1 cellular context compared by ENCODE assay signal in the genomic region with DNA sequence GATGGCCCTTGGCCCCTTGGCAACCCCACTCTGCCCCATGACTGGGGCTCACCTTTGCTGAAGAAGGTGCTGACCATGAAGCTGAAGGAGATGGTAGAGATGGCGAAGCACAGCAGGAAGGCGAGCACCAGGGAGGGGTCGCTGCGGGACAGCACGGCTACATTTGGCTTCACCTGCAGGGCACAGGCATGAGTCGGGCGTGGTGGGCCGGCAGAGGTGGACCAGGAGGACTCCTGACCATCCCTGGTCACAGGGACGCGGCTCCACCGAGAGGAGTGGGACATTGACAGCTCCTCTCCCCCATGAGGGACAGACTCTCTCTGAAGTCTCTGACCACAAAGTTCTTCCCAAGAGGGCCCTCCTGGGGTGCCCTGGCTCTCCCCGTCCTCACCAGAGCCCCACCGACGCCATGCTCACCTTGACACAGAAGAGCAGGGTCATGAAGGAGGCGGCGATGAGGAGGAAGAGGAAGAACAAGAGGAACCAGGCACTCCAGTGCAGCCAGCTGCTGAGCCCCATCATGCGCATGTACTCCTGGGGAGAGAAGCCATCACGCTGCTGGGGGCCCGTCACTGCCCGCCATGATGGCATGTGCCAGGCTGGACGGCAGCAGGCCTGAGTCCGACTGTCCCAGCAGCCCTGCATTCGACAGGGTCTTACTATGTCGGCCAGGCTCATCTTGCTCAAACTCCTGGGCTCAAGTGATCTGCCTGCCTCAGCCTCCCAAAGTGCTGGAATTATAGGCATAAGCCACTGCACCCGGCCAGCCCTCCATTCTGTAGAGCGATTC.
TF ChIP-seq lines count a peak whose summit lies in the region.

No MANE protein-coding gene starts in this region.

TF ChIP-seq in IMR-90, 13 proteins besides CTCF, POLR2A, EP300 and RAD21:
- TF ChIP-seq NFE2L2 (IDR thresholded peaks at IDR 0.05; ENCODE audit: low read depth, low read length) = no peak
- TF ChIP-seq, protein P1, sequence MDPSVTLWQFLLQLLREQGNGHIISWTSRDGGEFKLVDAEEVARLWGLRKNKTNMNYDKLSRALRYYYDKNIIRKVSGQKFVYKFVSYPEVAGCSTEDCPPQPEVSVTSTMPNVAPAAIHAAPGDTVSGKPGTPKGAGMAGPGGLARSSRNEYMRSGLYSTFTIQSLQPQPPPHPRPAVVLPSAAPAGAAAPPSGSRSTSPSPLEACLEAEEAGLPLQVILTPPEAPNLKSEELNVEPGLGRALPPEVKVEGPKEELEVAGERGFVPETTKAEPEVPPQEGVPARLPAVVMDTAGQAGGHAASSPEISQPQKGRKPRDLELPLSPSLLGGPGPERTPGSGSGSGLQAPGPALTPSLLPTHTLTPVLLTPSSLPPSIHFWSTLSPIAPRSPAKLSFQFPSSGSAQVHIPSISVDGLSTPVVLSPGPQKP (IDR thresholded peaks at IDR 0.05; ENCODE audit: borderline replicate concordance, low read depth, low read length) = no peak
- TF ChIP-seq SMC3 (IDR thresholded peaks at IDR 0.05; ENCODE audit: low read depth, low read length) = no peak
- TF ChIP-seq MAZ (IDR thresholded peaks at IDR 0.05; ENCODE audit: borderline replicate concordance, low read depth, low read length) = no peak
- no peak for TF ChIP-seq FOS (IDR thresholded peaks at IDR 0.05; ENCODE audit: low read depth, low read length)
- no peak for TF ChIP-seq RFX5 (IDR thresholded peaks at IDR 0.05; ENCODE audit: low read depth, low read length)
- TF ChIP-seq CHD1 (IDR thresholded peaks at IDR 0.05; ENCODE audit: low read depth, low read length) = no peak
- TF ChIP-seq MXI1 (IDR thresholded peaks at IDR 0.05; ENCODE audit: borderline replicate concordance, low read depth, low read length) = no peak
- no peak for TF ChIP-seq RCOR1 (IDR thresholded peaks at IDR 0.05; ENCODE audit: insufficient replicate concordance, low read length)
- TF ChIP-seq BHLHE40 (IDR thresholded peaks at IDR 0.05; ENCODE audit: low read depth, low read length) = no peak
- TF ChIP-seq, protein P2, sequence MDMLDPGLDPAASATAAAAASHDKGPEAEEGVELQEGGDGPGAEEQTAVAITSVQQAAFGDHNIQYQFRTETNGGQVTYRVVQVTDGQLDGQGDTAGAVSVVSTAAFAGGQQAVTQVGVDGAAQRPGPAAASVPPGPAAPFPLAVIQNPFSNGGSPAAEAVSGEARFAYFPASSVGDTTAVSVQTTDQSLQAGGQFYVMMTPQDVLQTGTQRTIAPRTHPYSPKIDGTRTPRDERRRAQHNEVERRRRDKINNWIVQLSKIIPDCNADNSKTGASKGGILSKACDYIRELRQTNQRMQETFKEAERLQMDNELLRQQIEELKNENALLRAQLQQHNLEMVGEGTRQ (IDR thresholded peaks at IDR 0.05; ENCODE audit: low read depth, low read length) = no peak
- no peak for TF ChIP-seq CEBPB (IDR thresholded peaks at IDR 0.05; ENCODE audit: low read depth, low read length)
- TF ChIP-seq MAFK (IDR thresholded peaks at IDR 0.05; ENCODE audit: low read depth, low read length) = no peak
